9 cellular contexts compared by ENCODE assay signal in genomic region chr21:34883501-34884271, GRCh38.
DNase-seq lines count a peak whose midpoint lies in the region; ATAC-seq and TF ChIP-seq lines count a peak whose summit lies in the region.
"Had no signal": no experiment of that assay in that cellular context is flagged by ENCODE, and none has a peak within 500 bp of the region (broad histone marks: within the 10 kb centered on the region; RNA-seq: fewer than 3 reads in every experiment).

No MANE protein-coding gene starts in this region.

- peaks cover 0 to 6% (median 0%) of the 10 kb centered on the region in 8 donors for H3K9me3 Mint-ChIP-seq in CD4-positive, alpha-beta memory T cell
- H3K9me3 Mint-ChIP-seq in brain, result peaks cover 0 to 5% (median 0%) of the 10 kb centered on the region in 5 experiments

- no peak overlapping the region for H3K4me3 ChIP-seq in CD4-positive, alpha-beta memory T cell (ENCODE audit: low read length in 2 of 2)
- peak overlapping the region; percentile 80 for H3K4me3 ChIP-seq in Loucy (ENCODE audit: low read length, poor library complexity, severe bottlenecking)

- H2AFZ ChIP-seq in Loucy (ENCODE audit: low read length), result no peak overlapping the region

- POLR2A ChIA-PET in CD4-positive, alpha-beta memory T cell (lab: Charles Lee; ENCODE audit: partially characterized antibody), result interaction anchor here (13.4 kb wide), 1 partner anchor 164 kb away, joined by 280 read pairs; the partner anchor contains the start of gene RUNX1

- no peaks in the 10 kb centered on the region for H3K27me3 ChIP-seq in CD4-positive, alpha-beta memory T cell (ENCODE audit: insufficient read depth, low read length)
- H3K27me3 ChIP-seq in Loucy (ENCODE audit: insufficient read depth, low read length, poor library complexity, severe bottlenecking), result peaks cover 5% of the 10 kb centered on the region

- ATAC-seq in HG03095 (IDR thresholded peaks at IDR 0.05; ENCODE audit: unreplicated experiment), result no peak

- no peak overlapping the region for H3K27ac ChIP-seq in CD4-positive, alpha-beta memory T cell (ENCODE audit: low read depth, low read length)

- no peaks in the 10 kb centered on the region for H3K9me2 ChIP-seq in Loucy (replicated peaks; ENCODE audit: low read depth, low read length)

- TF ChIP-seq CTCF in Loucy (conservative IDR thresholded peaks at IDR 0.05; ENCODE audit: low read length) (no peak), brain (conservative IDR thresholded peaks at IDR 0.05) (no peak)

- no peaks in the 10 kb centered on the region for H3K27me3 Mint-ChIP-seq in CD4-positive, alpha-beta memory T cell
- peaks cover 77% of the 10 kb centered on the region for H3K27me3 Mint-ChIP-seq in brain

- peaks cover 100% of the 10 kb centered on the region for H3K79me2 ChIP-seq in Loucy (ENCODE audit: insufficient read depth, low read length)

- H3K9ac ChIP-seq in Loucy (ENCODE audit: low read depth, low read length, poor library complexity, severe bottlenecking), result peak overlapping the region; percentile 78

- peak overlapping the region; percentile 38 to 83 (median 61) for H3K27ac Mint-ChIP-seq in CD4-positive, alpha-beta memory T cell
- H3K27ac Mint-ChIP-seq in brain, result peak overlapping the region in 1 of 5 experiments; percentile 20

- H3K4me1 ChIP-seq in CD4-positive, alpha-beta memory T cell (ENCODE audit: insufficient read depth, low read length), result peaks cover 59% of the 10 kb centered on the region
- peaks cover 78% of the 10 kb centered on the region for H3K4me1 ChIP-seq in Loucy (ENCODE audit: insufficient read depth, low read length, poor library complexity, severe bottlenecking)

- CTCF ChIA-PET in CD4-positive, alpha-beta memory T cell (lab: Charles Lee; ENCODE audit: partially characterized antibody), result interaction anchor here (1.2 to 10.8 kb wide), 3 partner anchors 138 to 956 kb away, joined by 4 to 108 read pairs (median 5); partner anchors contain the start of gene RUNX1

- H3K36me3 ChIP-seq in CD4-positive, alpha-beta memory T cell (ENCODE audit: insufficient read depth, low read length), result peaks cover 9% of the 10 kb centered on the region
- H3K36me3 ChIP-seq in Loucy (ENCODE audit: insufficient read depth, low read length), result peaks cover 78% of the 10 kb centered on the region

- peak overlapping the region in 3 of 8 donors; percentile 25 to 49 (median 35) for H3K4me3 Mint-ChIP-seq in CD4-positive, alpha-beta memory T cell
- peak overlapping the region in 3 of 5 experiments; percentile 58 to 90 (median 71) for H3K4me3 Mint-ChIP-seq in brain

- peaks cover 34 to 69% (median 52%) of the 10 kb centered on the region in 4 donors for H3K4me1 Mint-ChIP-seq in CD4-positive, alpha-beta memory T cell
- H3K4me1 Mint-ChIP-seq in brain, result peaks cover 22% of the 10 kb centered on the region

- H4K20me1 ChIP-seq in Loucy (ENCODE audit: insufficient read depth, low read length, poor library complexity, severe bottlenecking), result peaks cover 96% of the 10 kb centered on the region

- intact Hi-C loops in CD4-positive, alpha-beta memory T cell (cut with micrococcal nuclease), result no loop called here

- peak overlapping the region; percentile 94 for H3K4me2 ChIP-seq in Loucy (ENCODE audit: low read depth, low read length, poor library complexity, severe bottlenecking)

- H3K9me3 ChIP-seq in CD4-positive, alpha-beta memory T cell (ENCODE audit: control insufficient read depth in 1 of 2, low read length in 2 of 2), result no peaks in the 10 kb centered on the region
- no peaks in the 10 kb centered on the region for H3K9me3 ChIP-seq in Loucy (ENCODE audit: insufficient read depth, low read depth, low read length)

- no peak for DNase-seq in CD4-positive, alpha-beta memory T cell
- DNase-seq in myocyte (ENCODE audit: low read depth) (peak; percentile 38), NCI-H2107 treated with DMSO at 0.1 percent for 48 hours (lab: John Stamatoyannopoulos, UW; ENCODE audit: unreplicated experiment) (no peak), LoVo (ENCODE audit: low spot score) (no peak)
- DNase-seq in activated CD4-positive, alpha-beta T cell treated with anti-CD3 and anti-CD28 coated beads, Interleukin-2, amount 50 U/mL, for 48 hours, result no peak
- DNase-seq: stimulated activated CD4-positive, alpha-beta T cell treated with anti-CD3 and anti-CD28 coated beads, Interleukin-4, amount 100 ng/mL, for 4 hours had no signal

- H3F3A ChIP-seq in Loucy (ENCODE audit: low read depth), result no peaks in the 10 kb centered on the region

- peaks cover 20 to 34% of the 10 kb centered on the region in 2 donors for H3K36me3 Mint-ChIP-seq in CD4-positive, alpha-beta memory T cell
- no peaks in the 10 kb centered on the region for H3K36me3 Mint-ChIP-seq in brain
